In genomic region chr17:82828875-82829487, GRCh38 we compare ENCODE assay signal across 35 cellular contexts. TPM values are rescaled to one million over a fixed set of nuclear protein-coding genes. Genes with fewer than 3 reads are reported as not detected.
"Had no signal": no experiment of that assay in that cellular context is flagged by ENCODE, and none has a peak within 500 bp of the region (broad histone marks: within the 10 kb centered on the region; RNA-seq: fewer than 3 reads in every experiment).

No MANE protein-coding gene starts in this region.

- FAIRE-seq: TTC549 had no signal

- H3K9me3 Mint-ChIP-seq: activated naive CD4-positive, alpha-beta T cell treated with anti-CD3 and anti-CD28 coated beads for 36 hours; activated T-helper 17 cell treated with anti-CD3 and anti-CD28 coated beads, Interleukin-2, amount 50 U/mL, for 72 hours; T-cell had no signal

- H3K4me3 Mint-ChIP-seq: activated CD4-positive, alpha-beta memory T cell treated with anti-CD3 and anti-CD28 coated beads, Interleukin-2, amount 10 ng/mL, durations not matched to agents 7 days and 5 days; activated CD4-positive, alpha-beta T cell treated with anti-CD3 and anti-CD28 coated beads for 36 hours; activated naive CD4-positive, alpha-beta T cell treated with anti-CD3 and anti-CD28 coated beads for 36 hours; activated naive CD8-positive, alpha-beta T cell treated with anti-CD3 and anti-CD28 coated beads, Interleukin-2, amount 10 ng/mL, durations not matched to agents 7 days and 5 days; activated T-helper 17 cell treated with anti-CD3 and anti-CD28 coated beads, Interleukin-2, amount 50 U/mL, for 72 hours; IgD-negative memory B cell; T-cell had no signal

- DNase-seq: activated CD4-positive, alpha-beta memory T cell treated with anti-CD3 and anti-CD28 coated beads, Interleukin-2, amount 10 ng/mL, durations not matched to agents 7 days and 5 days; activated CD4-positive, alpha-beta T cell treated with anti-CD3 and anti-CD28 coated beads for 36 hours; activated CD4-positive, alpha-beta T cell treated with anti-CD3 and anti-CD28 coated beads, Interleukin-2, amount 50 U/mL, for 1 hour; activated CD4-positive, CD25-positive, alpha-beta regulatory T cell; activated gamma-delta T cell; activated naive CD4-positive, alpha-beta T cell treated with anti-CD3 and anti-CD28 coated beads for 36 hours; activated naive CD8-positive, alpha-beta T cell treated with anti-CD3 and anti-CD28 coated beads, Interleukin-2, amount 10 ng/mL, durations not matched to agents 7 days and 5 days; activated T-cell treated with anti-CD3 and anti-CD28 coated beads for 4 hours; activated T-cell treated with anti-CD3 and anti-CD28 coated beads, Interleukin-2, amount 50 U/mL, for 48 hours; adrenal gland; anterior cingulate cortex; MG63; MV-4-11; NCI-H1092 treated with DMSO at 0.1 percent for 48 hours; NCI-H1417 treated with DMSO at 0.1 percent for 48 hours; NCI-H1694; NCI-H2029; NCI-H2107; NCI-H345; NCI-H510A; NCI-H526 treated with DMSO at 0.1 percent for 48 hours; NK-92 treated with Interleukin-12 subunit alpha and Interleukin-12 subunit beta, amount 100 ng/mL, for 24 hours; OCI-M1; Peyer's patch; SHP77 treated with DMSO at 0.1 percent for 48 hours; T-cell; T-helper 2 cell; T1000 had no signal

- H3K27me3 ChIP-seq: adrenal gland, MG63, Peyer's patch had no signal

- H3K4me1 ChIP-seq: adrenal gland, Peyer's patch had no signal

- H3K27ac ChIP-seq: adrenal gland, Peyer's patch, RWPE1 had no signal

- H3K36me3 ChIP-seq: adrenal gland had no signal

- H3K27ac Mint-ChIP-seq: activated CD4-positive, alpha-beta memory T cell treated with anti-CD3 and anti-CD28 coated beads, Interleukin-2, amount 10 ng/mL, durations not matched to agents 7 days and 5 days; activated CD4-positive, alpha-beta T cell treated with anti-CD3 and anti-CD28 coated beads for 36 hours; activated naive CD4-positive, alpha-beta T cell treated with anti-CD3 and anti-CD28 coated beads for 36 hours; activated naive CD8-positive, alpha-beta T cell treated with anti-CD3 and anti-CD28 coated beads, Interleukin-2, amount 10 ng/mL, durations not matched to agents 7 days and 5 days; activated T-helper 17 cell treated with anti-CD3 and anti-CD28 coated beads, Interleukin-2, amount 50 U/mL, for 72 hours; IgD-negative memory B cell; T-cell had no signal

- H3K9me3 ChIP-seq: adrenal gland, MG63, Peyer's patch had no signal

- ATAC-seq: activated CD4-positive, alpha-beta T cell treated with anti-CD3 and anti-CD28 coated beads for 36 hours; activated T-helper 17 cell treated with anti-CD3 and anti-CD28 coated beads, Interleukin-2, amount 50 U/mL, for 72 hours; T-cell had no signal

- H3K27me3 Mint-ChIP-seq: activated CD4-positive, alpha-beta memory T cell treated with anti-CD3 and anti-CD28 coated beads, Interleukin-2, amount 10 ng/mL, durations not matched to agents 7 days and 5 days; activated CD4-positive, alpha-beta T cell treated with anti-CD3 and anti-CD28 coated beads for 36 hours; activated naive CD8-positive, alpha-beta T cell treated with anti-CD3 and anti-CD28 coated beads, Interleukin-2, amount 10 ng/mL, durations not matched to agents 7 days and 5 days; activated T-helper 17 cell treated with anti-CD3 and anti-CD28 coated beads, Interleukin-2, amount 50 U/mL, for 72 hours; IgD-negative memory B cell; T-cell had no signal

- H3K4me1 Mint-ChIP-seq: activated CD4-positive, alpha-beta memory T cell treated with anti-CD3 and anti-CD28 coated beads, Interleukin-2, amount 10 ng/mL, durations not matched to agents 7 days and 5 days; activated CD4-positive, alpha-beta T cell treated with anti-CD3 and anti-CD28 coated beads for 36 hours; activated naive CD8-positive, alpha-beta T cell treated with anti-CD3 and anti-CD28 coated beads, Interleukin-2, amount 10 ng/mL, durations not matched to agents 7 days and 5 days; IgD-negative memory B cell had no signal

- H3K4me3 ChIP-seq: adrenal gland, MG63, Peyer's patch had no signal

RNA-seq across cellular contexts. Expression of gene ZNF750, which starts 10.8 kb away (rescaled TPM):
- total RNA-seq: activated CD4-positive, alpha-beta memory T cell treated with anti-CD3 and anti-CD28 coated beads, Interleukin-2, amount 10 ng/mL, durations not matched to agents 7 days and 5 days; activated CD4-positive, alpha-beta T cell treated with anti-CD3 and anti-CD28 coated beads for 36 hours; activated CD8-positive, alpha-beta memory T cell treated with anti-CD3 and anti-CD28 coated beads for 36 hours; activated naive CD4-positive, alpha-beta T cell treated with anti-CD3 and anti-CD28 coated beads for 36 hours; activated naive CD8-positive, alpha-beta T cell treated with anti-CD3 and anti-CD28 coated beads, Interleukin-2, amount 10 ng/mL, durations not matched to agents 7 days and 5 days; activated T-helper 17 cell treated with anti-CD3 and anti-CD28 coated beads, Interleukin-2, amount 50 U/mL, for 72 hours; cardiac septum; Peyer's patch; SK-MEL-5; T-cell had no signal
- polyA plus RNA-seq: IgD-negative memory B cell had no signal
